In the genomic region with DNA sequence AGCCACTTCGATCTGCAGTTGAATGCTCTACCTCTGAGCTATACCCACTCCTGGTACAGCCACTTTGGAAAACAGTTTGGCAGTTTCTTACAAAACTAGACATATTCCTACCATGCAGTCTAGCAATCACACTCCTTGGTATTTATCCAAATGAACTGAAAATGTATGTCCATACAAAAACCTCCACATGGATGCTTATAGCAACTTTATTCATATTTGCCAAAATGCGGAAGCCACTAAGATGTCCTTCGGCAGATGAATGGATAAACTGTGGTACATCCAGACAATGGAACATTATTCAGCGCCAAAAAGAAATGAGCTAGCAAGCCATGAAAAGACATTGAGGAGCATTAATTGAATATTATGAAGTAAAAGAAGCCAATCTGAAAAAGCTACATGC, we compare ENCODE assay signal across 37 cellular contexts. TPM values are rescaled to one million over a fixed set of nuclear protein-coding genes. Genes with fewer than 3 reads are reported as not detected.
A peak's percentile ranks its signal among the peaks of the same experiment; 100 is the strongest.
DNase-seq lines count a peak whose midpoint lies in the region; ATAC-seq, FAIRE-seq and TF ChIP-seq lines count a peak whose summit lies in the region.
"Had no signal": no experiment of that assay in that cellular context is flagged by ENCODE, and none has a peak within 500 bp of the region (broad histone marks: within the 10 kb centered on the region; RNA-seq: fewer than 3 reads in every experiment).

No MANE protein-coding gene starts in this region.

- H2AFZ ChIP-seq in astrocyte (ENCODE audit: low read depth, low read length): no peak overlapping the region

- POLR2A ChIA-PET in HEK293 (lab: Yijun Ruan, JAX): no interaction called here

- CTCF ChIA-PET in HEK293 (lab: Yijun Ruan, JAX): interaction anchor here (0.6 to 0.7 kb wide), 3 partner anchors 21 to 472 kb away, joined by 3 to 4 read pairs (median 4); no protein-coding TSS in a partner anchor

- H3K36me3 Mint-ChIP-seq in astrocyte (ENCODE audit: low read depth, unreplicated experiment) (no peaks in the 10 kb centered on the region), nephron progenitor cell (ENCODE audit: low read depth) (peaks cover 31% of the 10 kb centered on the region), endothelial cell (ENCODE audit: low read depth, unreplicated experiment) (peaks cover 6% of the 10 kb centered on the region), glutamatergic neuron (ENCODE audit: unreplicated experiment) (no peaks in the 10 kb centered on the region)
- H3K36me3 Mint-ChIP-seq: CD14-positive monocyte; CD4-positive, alpha-beta memory T cell; CD4-positive, CD25-positive, alpha-beta regulatory T cell; CD8-positive, alpha-beta memory T cell; CD8-positive, alpha-beta T cell had no signal

- no peak overlapping the region for H3K4me2 ChIP-seq in astrocyte (ENCODE audit: low read length)
- H3K4me2 ChIP-seq: A549; BLaER1; BLaER1 treated with 17β-estradiol and CSF1 and Interleukin-3, amounts not matched to agents 10 nM and 100 nM had no signal

- no peaks in the 10 kb centered on the region for H3K27me3 ChIP-seq in astrocyte (ENCODE audit: insufficient read depth, low read length)
- H3K27me3 ChIP-seq: BE2C, BLaER1 had no signal

- H3K4me3 ChIP-seq in HEK293 (ENCODE audit: low read depth, low read length) (no peak overlapping the region), astrocyte (ENCODE audit: insufficient read depth, low read depth, low read length) (no peak overlapping the region)
- H3K4me3 ChIP-seq: A549; BLaER1; BLaER1 treated with 17β-estradiol and CSF1 and Interleukin-3, amounts not matched to agents 10 nM and 100 nM had no signal

- H3K27ac Mint-ChIP-seq in astrocyte (ENCODE audit: unreplicated experiment): no peak overlapping the region
- H3K27ac Mint-ChIP-seq in nephron progenitor cell: no peak overlapping the region
- H3K27ac Mint-ChIP-seq in endothelial cell (ENCODE audit: unreplicated experiment): no peak overlapping the region
- H3K27ac Mint-ChIP-seq in glutamatergic neuron (ENCODE audit: unreplicated experiment): no peak overlapping the region
- H3K27ac Mint-ChIP-seq: B cell; CD14-positive monocyte; CD4-positive, alpha-beta memory T cell; CD4-positive, alpha-beta T cell; CD4-positive, CD25-positive, alpha-beta regulatory T cell; CD8-positive, alpha-beta T cell had no signal

- DNase-seq in D721Med (ENCODE audit: insufficient read length, low spot score): no peak
- no peak for DNase-seq in astrocyte (ENCODE audit: low read depth)
- no peak for DNase-seq in nephron progenitor cell
- no peak for DNase-seq in endothelial cell (ENCODE audit: low spot score)
- DNase-seq in glutamatergic neuron: no peak
- DNase-seq: 8988T; ACHN; AML-193; BE2C; C1 segment of cervical spinal cord; Caco-2; Calu3; CD4-positive, alpha-beta memory T cell; CD4-positive, alpha-beta T cell; CD4-positive, CD25-positive, alpha-beta regulatory T cell; CD8-positive, alpha-beta memory T cell; CD8-positive, alpha-beta T cell; COR-L47; DMS 273 treated with DMSO at 0.1 percent for 48 hours; DMS153; DMS53; DMS79; DMS79 treated with DMSO at 0.1 percent for 48 hours; DND-41; EL had no signal

- H3K4me3 Mint-ChIP-seq in astrocyte (ENCODE audit: unreplicated experiment): no peak overlapping the region
- no peak overlapping the region for H3K4me3 Mint-ChIP-seq in nephron progenitor cell
- no peak overlapping the region for H3K4me3 Mint-ChIP-seq in endothelial cell (ENCODE audit: unreplicated experiment)
- H3K4me3 Mint-ChIP-seq in glutamatergic neuron (ENCODE audit: unreplicated experiment): no peak overlapping the region
- H3K4me3 Mint-ChIP-seq: B cell; CD14-positive monocyte; CD4-positive, alpha-beta memory T cell; CD4-positive, alpha-beta T cell; CD4-positive, CD25-positive, alpha-beta regulatory T cell; CD8-positive, alpha-beta memory T cell; CD8-positive, alpha-beta T cell had no signal

- TF ChIP-seq CTCF in D721Med (IDR thresholded peaks at IDR 0.05; ENCODE audit: insufficient read depth, missing control alignments) (no peak), HEK293 (tag by site-specific recombination; IDR thresholded peaks at IDR 0.05) (no peak), astrocyte (IDR thresholded peaks at IDR 0.05; ENCODE audit: insufficient read depth, low read depth, low read length) (no peak), nephron progenitor cell (IDR thresholded peaks at IDR 0.05) (no peak), endothelial cell (IDR thresholded peaks at IDR 0.05; ENCODE audit: unreplicated experiment) (no peak), glutamatergic neuron (IDR thresholded peaks at IDR 0.05; ENCODE audit: partially characterized antibody, unreplicated experiment) (no peak)

- no peak overlapping the region for H3K9ac ChIP-seq in astrocyte (ENCODE audit: low read length)
- H3K9ac ChIP-seq: BLaER1; BLaER1 treated with 17β-estradiol and CSF1 and Interleukin-3, amounts not matched to agents 10 nM and 100 nM had no signal

- no peak for ATAC-seq in GM21825 (IDR thresholded peaks at IDR 0.05; ENCODE audit: unreplicated experiment)
- ATAC-seq: A549; CD8-positive, alpha-beta T cell had no signal

- H4K20me1 ChIP-seq in astrocyte (ENCODE audit: insufficient read depth, low read length): no peaks in the 10 kb centered on the region
- H4K20me1 ChIP-seq: BLaER1; BLaER1 treated with 17β-estradiol and CSF1 and Interleukin-3, amounts not matched to agents 10 nM and 100 nM had no signal

- no peaks in the 10 kb centered on the region for H3K79me2 ChIP-seq in astrocyte (ENCODE audit: insufficient read depth, low read length)

- FAIRE-seq in D721Med (lab: Jason Lieb, UNC) (peak; percentile 73), astrocyte (lab: Jason Lieb, UNC) (peak; percentile 64), colon (lab: Jason Lieb, UNC) (peak; percentile 87)
- FAIRE-seq: A204.1 had no signal

- H3K4me1 Mint-ChIP-seq in astrocyte (ENCODE audit: low read depth, unreplicated experiment): no peaks in the 10 kb centered on the region
- H3K4me1 Mint-ChIP-seq in nephron progenitor cell: peaks cover under 1% of the 10 kb centered on the region
- H3K4me1 Mint-ChIP-seq in endothelial cell (ENCODE audit: unreplicated experiment): no peaks in the 10 kb centered on the region
- no peaks in the 10 kb centered on the region for H3K4me1 Mint-ChIP-seq in glutamatergic neuron (ENCODE audit: low read depth, unreplicated experiment)
- H3K4me1 Mint-ChIP-seq: B cell; CD4-positive, alpha-beta memory T cell; CD4-positive, CD25-positive, alpha-beta regulatory T cell; CD8-positive, alpha-beta memory T cell had no signal

- H3K27ac ChIP-seq in HEK293 (ENCODE audit: extremely low read depth, low read depth, low read length) (no peak overlapping the region), astrocyte (ENCODE audit: low read depth, low read length) (no peak overlapping the region)
- H3K27ac ChIP-seq: 22Rv1; A549; BLaER1; BLaER1 treated with 17β-estradiol and CSF1 and Interleukin-3, amounts not matched to agents 10 nM and 100 nM; C4-2B had no signal

- H3K4me1 ChIP-seq in HEK293 (ENCODE audit: control insufficient read depth, insufficient read depth, low read length): no peaks in the 10 kb centered on the region
- H3K4me1 ChIP-seq in astrocyte (ENCODE audit: insufficient read depth, low read length): no peaks in the 10 kb centered on the region
- H3K4me1 ChIP-seq: A549; BE2C; BLaER1; BLaER1 treated with 17β-estradiol and CSF1 and Interleukin-3, amounts not matched to agents 10 nM and 100 nM; Caco-2 had no signal

- H3K9me3 ChIP-seq in HEK293 (ENCODE audit: control insufficient read depth, insufficient read depth, low read depth, low read length) (no peaks in the 10 kb centered on the region), astrocyte (ENCODE audit: insufficient read depth, low read depth, low read length) (no peaks in the 10 kb centered on the region)
- H3K9me3 ChIP-seq: A549; BE2C; BLaER1; BLaER1 treated with 17β-estradiol and CSF1 and Interleukin-3, amounts not matched to agents 10 nM and 100 nM; Caco-2 had no signal

- H3K9me3 Mint-ChIP-seq in astrocyte (ENCODE audit: unreplicated experiment) (no peaks in the 10 kb centered on the region), nephron progenitor cell (peaks cover 10% of the 10 kb centered on the region), endothelial cell (ENCODE audit: unreplicated experiment) (no peaks in the 10 kb centered on the region), glutamatergic neuron (ENCODE audit: unreplicated experiment) (no peaks in the 10 kb centered on the region)
- H3K9me3 Mint-ChIP-seq: CD4-positive, alpha-beta memory T cell; CD4-positive, alpha-beta T cell; CD8-positive, alpha-beta memory T cell; CD8-positive, alpha-beta T cell had no signal

- H3K27me3 Mint-ChIP-seq in astrocyte (ENCODE audit: low read depth, unreplicated experiment): no peaks in the 10 kb centered on the region
- no peaks in the 10 kb centered on the region for H3K27me3 Mint-ChIP-seq in nephron progenitor cell (ENCODE audit: low read depth, poor library complexity)
- H3K27me3 Mint-ChIP-seq in endothelial cell (ENCODE audit: unreplicated experiment): no peaks in the 10 kb centered on the region
- no peaks in the 10 kb centered on the region for H3K27me3 Mint-ChIP-seq in glutamatergic neuron (ENCODE audit: unreplicated experiment)
- H3K27me3 Mint-ChIP-seq: CD4-positive, alpha-beta T cell; CD4-positive, CD25-positive, alpha-beta regulatory T cell had no signal

- no peaks in the 10 kb centered on the region; a peak in 1 of 3 replicates for H3K36me3 ChIP-seq in HEK293 (ENCODE audit: control insufficient read depth in 2 of 2, insufficient read depth in 1 of 2, low read length in 2 of 2)
- no peaks in the 10 kb centered on the region for H3K36me3 ChIP-seq in astrocyte (ENCODE audit: insufficient read depth, low read length)
- H3K36me3 ChIP-seq: BE2C; BLaER1; BLaER1 treated with 17β-estradiol and CSF1 and Interleukin-3, amounts not matched to agents 10 nM and 100 nM had no signal

TF ChIP-seq in HEK293, 187 proteins besides CTCF, POLR2A, EP300 and RAD21 (continues in another document):
- TF ChIP-seq REPIN1 (tag by site-specific recombination; IDR thresholded peaks at IDR 0.05; ENCODE audit: low read depth): no peak
- TF ChIP-seq ZBTB17 (tag by site-specific recombination; IDR thresholded peaks at IDR 0.05): no peak
- TF ChIP-seq ZNF510 (tag by site-specific recombination; IDR thresholded peaks at IDR 0.05; ENCODE audit: insufficient replicate concordance): peak; percentile 98
- TF ChIP-seq ZNF302 (tag by site-specific recombination; IDR thresholded peaks at IDR 0.05; ENCODE audit: low read depth): no peak

RNA-seq across cellular contexts. Expression of a gene that starts 45.3 kb away (rescaled TPM):
- total RNA-seq in astrocyte (5.6 and 6.3 TPM in 2 replicates), endothelial cell (ENCODE audit: unreplicated experiment) (26.1 TPM), glutamatergic neuron (ENCODE audit: unreplicated experiment) (19.5 TPM)
- total RNA-seq: A172; B cell; CD4-positive, alpha-beta memory T cell; CD4-positive, alpha-beta T cell; CD8-positive, alpha-beta memory T cell; CD8-positive, alpha-beta T cell had no signal
